ENCODE assay signal across 8 cellular contexts in the genomic region with DNA sequence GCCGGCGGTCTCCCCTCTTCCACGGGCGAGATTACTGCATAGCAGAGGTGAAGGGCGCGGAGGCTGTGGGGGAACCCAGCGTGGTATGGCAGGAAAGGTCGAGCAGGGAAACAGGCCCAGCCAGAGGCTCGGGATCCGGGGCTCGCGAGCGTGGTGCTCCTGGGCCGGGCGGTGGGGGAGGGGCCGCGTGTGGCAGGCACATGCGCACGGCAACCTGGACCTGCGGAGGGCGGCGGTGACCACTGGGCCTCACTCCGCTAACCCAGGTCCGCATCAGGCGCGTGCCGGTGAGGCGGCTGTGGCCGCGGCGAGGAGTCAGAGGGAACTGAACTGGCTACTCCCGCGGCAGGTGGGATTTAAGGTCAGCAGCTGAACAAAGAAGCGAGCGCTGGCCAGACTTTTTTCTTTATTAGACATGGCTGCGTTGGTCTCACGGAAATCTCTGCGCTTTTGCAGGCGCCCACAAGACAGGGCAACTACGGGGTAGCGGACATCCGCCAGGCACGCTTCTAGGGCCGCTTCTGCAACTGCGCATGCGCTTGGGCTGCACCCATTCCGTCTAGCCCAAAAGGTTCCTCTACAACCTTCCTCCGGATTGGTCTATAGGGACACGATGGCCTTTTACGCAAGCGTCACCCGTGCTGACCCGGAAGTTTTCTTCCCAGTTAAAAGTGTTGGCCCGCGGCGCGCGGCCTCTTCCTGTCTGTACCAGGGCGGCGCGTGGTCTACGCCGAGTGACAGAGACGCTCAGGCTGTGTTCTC. TPM values are rescaled to one million over a fixed set of nuclear protein-coding genes. Genes with fewer than 3 reads are reported as not detected.
DNase-seq lines count a peak whose midpoint lies in the region; ATAC-seq and TF ChIP-seq lines count a peak whose summit lies in the region.

TSS of gene RPS5 (plus strand) at position 694 of the 762 bp plus-strand sequence. CDS start 869 bp downstream, outside the sequence.

- peak; percentile 59 to 66 for TF ChIP-seq POLR2A in Peyer's patch (IDR thresholded peaks at IDR 0.05)
- peak; percentile 70 for TF ChIP-seq POLR2A in esophagus muscularis mucosa (IDR thresholded peaks at IDR 0.05; ENCODE audit: low read depth)

- H3K27ac ChIP-seq in KMS-11 (peak within 1 kb of the TSS; percentile 93), Peyer's patch (peak within 1 kb of the TSS; percentile 96 to 98 (median 98)), esophagus muscularis mucosa (replicated peaks in 1 of 4) (peak within 1 kb of the TSS; percentile 95 to 99 (median 98)), muscle layer of duodenum (ENCODE audit: low read length) (peak within 1 kb of the TSS; percentile 98)

- TF ChIP-seq EP300 in esophagus muscularis mucosa (IDR thresholded peaks at IDR 0.05) = no peak

- peaks cover 52% of the 10 kb centered on the region for H3K79me2 ChIP-seq in KMS-11 (ENCODE audit: insufficient read depth, low read depth)

- H3K4me1 ChIP-seq in KMS-11 (ENCODE audit: low read depth, poor library complexity, severe bottlenecking) (peaks cover 49% of the 10 kb centered on the region), Peyer's patch (peaks cover 0 to 24% (median 19%) of the 10 kb centered on the region in 4 donors), esophagus muscularis mucosa (peaks cover 35 to 62% (median 53%) of the 10 kb centered on the region in 4 donors), muscle layer of duodenum (ENCODE audit: control insufficient read depth in 1 of 2, insufficient read depth in 2 of 2, low read length in 2 of 2) (peaks cover 9 to 31% of the 10 kb centered on the region in 2 donors)

- peak; percentile 98 for DNase-seq in DMS53 treated with DMSO at 0.1 percent for 48 hours (lab: John Stamatoyannopoulos, UW; ENCODE audit: unreplicated experiment)
- DNase-seq in Peyer's patch = peak; percentile 96 to 98 (median 96)
- DNase-seq in activated T-cell treated with anti-CD3 and anti-CD28 coated beads, Interleukin-2, amount 50 U/mL, for 48 hours = peak; percentile 96
- peak; percentile 99 for DNase-seq in esophagus muscularis mucosa (ENCODE audit: extremely low spot score)
- DNase-seq in stimulated activated CD8-positive, alpha-beta memory T cell treated with anti-CD3 and anti-CD28 coated beads, Interleukin-7, amount 100 ng/mL, for 4 hours (ENCODE audit: low read depth in 2 of 2) = peak; percentile 93 to 95

- H3K4me3 ChIP-seq in KMS-11 (IDR thresholded peaks at IDR 0.05; ENCODE audit: insufficient read depth, low read depth, low read length) = peak within 1 kb of the TSS; percentile 6
- peak within 1 kb of the TSS; percentile 72 to 82 (median 79) for H3K4me3 ChIP-seq in Peyer's patch
- peak within 1 kb of the TSS; percentile 75 to 87 (median 80) for H3K4me3 ChIP-seq in esophagus muscularis mucosa
- H3K4me3 ChIP-seq in muscle layer of duodenum (ENCODE audit: low read depth in 1 of 2, low read length in 2 of 2) = peak within 1 kb of the TSS; percentile 87 to 98

- H3K36me3 ChIP-seq in KMS-11 (ENCODE audit: insufficient read depth) (peaks cover 19% of the 10 kb centered on the region; the same call in 1 of the 2 replicates), Peyer's patch (peaks cover 0 to 27% (median 0%) of the 10 kb centered on the region in 3 donors), esophagus muscularis mucosa (peaks cover 22 to 39% (median 31%) of the 10 kb centered on the region in 4 donors), muscle layer of duodenum (ENCODE audit: control insufficient read depth in 1 of 2, insufficient read depth in 2 of 2, low read length in 2 of 2) (peaks cover 9 to 12% of the 10 kb centered on the region in 2 donors)

- H3K4me2 ChIP-seq in KMS-11 = peak within 1 kb of the TSS; percentile 79

- peak; percentile 76 for ATAC-seq in GM21737 (IDR thresholded peaks at IDR 0.05; ENCODE audit: unreplicated experiment)

- TF ChIP-seq CTCF in KMS-11 (conservative IDR thresholded peaks at IDR 0.05; ENCODE audit: low read depth, low read length) (no peak), Peyer's patch (IDR thresholded peaks at IDR 0.05) (no peak), esophagus muscularis mucosa (IDR thresholded peaks at IDR 0.05) (no peak)

- intact Hi-C loops in esophagus muscularis mucosa (cut with DNase I) = no loop called here

- H3K27me3 ChIP-seq in KMS-11 (ENCODE audit: insufficient read depth, low read depth) (no peaks in the 10 kb centered on the region), Peyer's patch (no peaks in the 10 kb centered on the region), esophagus muscularis mucosa (no peaks in the 10 kb centered on the region), muscle layer of duodenum (ENCODE audit: low read depth, low read length) (no peaks in the 10 kb centered on the region)

- peaks cover 12% of the 10 kb centered on the region for H4K20me1 ChIP-seq in KMS-11 (ENCODE audit: insufficient read depth)

- H3K9ac ChIP-seq in KMS-11 = peak within 1 kb of the TSS; percentile 85

- peak within 1 kb of the TSS; percentile 76 for H2AFZ ChIP-seq in KMS-11 (ENCODE audit: low read depth)

- WGBS in esophagus muscularis mucosa = 0% methylated on average over 10 of the region's 64 CpGs

- H3K9me3 ChIP-seq in Peyer's patch (no peaks in the 10 kb centered on the region), esophagus muscularis mucosa (no peaks in the 10 kb centered on the region), muscle layer of duodenum (ENCODE audit: control insufficient read depth in 1 of 2, low read length in 2 of 2) (no peaks in the 10 kb centered on the region)

RNA-seq across cellular contexts. Expression of gene RPS5, which starts in this region (rescaled TPM):
- 1,000 to 10,000 TPM in 1 of 4 donors, 100 to 1,000 TPM in 3; 428 to 1,258 (median 517) TPM for total RNA-seq in Peyer's patch
- total RNA-seq in esophagus muscularis mucosa = 1,000 to 10,000 TPM; 1,137 to 2,200 (median 1,582) TPM

Comparison
In these comparisons a context has a peak if more than half of its experiments do, and no peak if none do; other contexts are left out.
1. Peak in every context shown above with its lines: DNase-seq, ATAC-seq, H3K4me3 ChIP-seq and H3K27ac ChIP-seq.
2. H3K4me3 ChIP-seq: peak in every context shown above with its lines; median percentile 92 in muscle layer of duodenum; 80 in esophagus muscularis mucosa; 79 in Peyer's patch; 6 in KMS-11.